In genomic region chr7:90645784-90646183, GRCh38 we compare ENCODE assay signal across 18 cellular contexts. TPM values are rescaled to one million over a fixed set of nuclear protein-coding genes. Genes with fewer than 3 reads are reported as not detected.
A peak's percentile ranks its signal among the peaks of the same experiment; 100 is the strongest.
DNase-seq lines count a peak whose midpoint lies in the region; ATAC-seq, FAIRE-seq and TF ChIP-seq lines count a peak whose summit lies in the region.
"Had no signal": no experiment of that assay in that cellular context is flagged by ENCODE, and none has a peak within 500 bp of the region (broad histone marks: within the 10 kb centered on the region; RNA-seq: fewer than 3 reads in every experiment).

No MANE protein-coding gene starts in this region.

- ATAC-seq in GM21825 (IDR thresholded peaks at IDR 0.05; ENCODE audit: unreplicated experiment) (peak; percentile 81), GM19328 (IDR thresholded peaks at IDR 0.05; ENCODE audit: unreplicated experiment) (no peak)
- ATAC-seq: T-cell had no signal

- no peak for DNase-seq in GM12892 (ENCODE audit: insufficient read length)
- DNase-seq in NAMALWA (ENCODE audit: low spot score): peak; percentile 30
- peak; percentile 37 for DNase-seq in kidney tubule cell (ENCODE audit: low spot score)
- no peak for DNase-seq in NCI-H2081 (lab: John Stamatoyannopoulos, UW)
- DNase-seq in COR-L47 (lab: John Stamatoyannopoulos, UW): no peak
- DNase-seq in stimulated activated CD4-positive, alpha-beta T cell treated with anti-CD3 and anti-CD28 coated beads, Interleukin-4, amount 100 ng/mL, for 4 hours: no peak
- DNase-seq: activated naive CD8-positive, alpha-beta T cell treated with anti-CD3 and anti-CD28 coated beads for 36 hours; activated T-cell treated with anti-CD3 and anti-CD28 coated beads for 4 hours; central memory CD4-positive, alpha-beta T cell; NCI-H1092; NCI-H345; T-cell; transverse colon had no signal

- FAIRE-seq in GM12892 (lab: Jason Lieb, UNC): peak; percentile 42
- FAIRE-seq: endometrium, frontal cortex, H1 had no signal

- TF ChIP-seq POLR2A in GM12892 (IDR thresholded peaks at IDR 0.05; ENCODE audit: low read depth, low read length): no peak

RNA-seq across cellular contexts. Expression of gene CDK14, which starts 49.7 kb away (rescaled TPM):
- polyA plus RNA-seq in GM12892 (2012; ENCODE audit: missing spikeins): 4.2 TPM

Comparison
In these comparisons a context has a peak if more than half of its experiments do, and no peak if none do; other contexts are left out.
1. DNase-seq: peak in NAMALWA (single experiment) and kidney tubule cell (single experiment); none in GM12892 (single experiment), NCI-H2081 (0 of 2), COR-L47 (single experiment) and stimulated activated CD4-positive, alpha-beta T cell treated with anti-CD3 and anti-CD28 coated beads, Interleukin-4, amount 100 ng/mL, for 4 hours (0 of 2).